In genomic region chr14:59166258-59166657, GRCh38 we compare ENCODE assay signal across 6 cellular contexts.
"Had no signal": no experiment of that assay in that cellular context is flagged by ENCODE, and none has a peak within 500 bp of the region (broad histone marks: within the 10 kb centered on the region; RNA-seq: fewer than 3 reads in every experiment).

No MANE protein-coding gene starts in this region.

- H3K27ac ChIP-seq: HL-60, KMS-11 had no signal

- DNase-seq: IMR-90, KBM-7, KG1 had no signal

- H3K9ac ChIP-seq: KMS-11 had no signal

- FAIRE-seq: HepG2 had no signal

- ATAC-seq: HepG2 had no signal

- H3K4me2 ChIP-seq: KMS-11 had no signal
